ENCODE assay signal across 11 cellular contexts in genomic region chr5:146825033-146825432, GRCh38. TPM values are rescaled to one million over a fixed set of nuclear protein-coding genes. Genes with fewer than 3 reads are reported as not detected.
A peak's percentile ranks its signal among the peaks of the same experiment; 100 is the strongest.
DNase-seq lines count a peak whose midpoint lies in the region; ATAC-seq, FAIRE-seq and TF ChIP-seq lines count a peak whose summit lies in the region.
"Had no signal": no experiment of that assay in that cellular context is flagged by ENCODE, and none has a peak within 500 bp of the region (broad histone marks: within the 10 kb centered on the region; RNA-seq: fewer than 3 reads in every experiment).

No MANE protein-coding gene starts in this region.

- H3K9me3 Mint-ChIP-seq in glutamatergic neuron (ENCODE audit: unreplicated experiment), result peaks cover 2% of the 10 kb centered on the region

- no peaks in the 10 kb centered on the region for H3K36me3 Mint-ChIP-seq in glutamatergic neuron (ENCODE audit: unreplicated experiment)
- H3K36me3 Mint-ChIP-seq: CD4-positive, alpha-beta memory T cell had no signal

- DNase-seq in stimulated activated CD4-positive, alpha-beta T cell treated with anti-CD3 and anti-CD28 coated beads, Interleukin-4, amount 100 ng/mL, for 1 hour, result peak; percentile 2
- no peak for DNase-seq in stimulated activated CD4-positive, alpha-beta T cell treated with anti-CD3 and anti-CD28 coated beads, Interleukin-4, amount 100 ng/mL, for 24 hours
- DNase-seq in UCSD-AML1 (lab: John Stamatoyannopoulos, UW; ENCODE audit: unreplicated experiment) (peak; percentile 20), glutamatergic neuron (no peak), urothelium cell line (ENCODE audit: low spot score) (peak; percentile 36), NOMO-1 treated with DMSO at 0.1 percent for 48 hours (lab: John Stamatoyannopoulos, UW; ENCODE audit: unreplicated experiment) (no peak), GM10266 (ENCODE audit: extremely low spot score) (no peak)
- DNase-seq: activated gamma-delta T cell treated with Interleukin-2 at 50 U/mL for 16 hours had no signal

- H3K4me3 Mint-ChIP-seq in glutamatergic neuron (ENCODE audit: unreplicated experiment), result no peak overlapping the region
- H3K4me3 Mint-ChIP-seq: CD4-positive, alpha-beta memory T cell had no signal

- no peak for ATAC-seq in HG02759 (IDR thresholded peaks at IDR 0.05; ENCODE audit: unreplicated experiment)

- H3K27ac Mint-ChIP-seq in glutamatergic neuron (ENCODE audit: unreplicated experiment), result peak overlapping the region; percentile 28
- H3K27ac Mint-ChIP-seq: CD4-positive, alpha-beta memory T cell had no signal

- no peak for TF ChIP-seq CTCF in glutamatergic neuron (IDR thresholded peaks at IDR 0.05; ENCODE audit: partially characterized antibody, unreplicated experiment)
- TF ChIP-seq CTCF in GM10266 (IDR thresholded peaks at IDR 0.05; ENCODE audit: control insufficient read depth, insufficient read depth, low read depth, missing control alignments), result no peak

- H3K27me3 Mint-ChIP-seq in glutamatergic neuron (ENCODE audit: unreplicated experiment), result no peaks in the 10 kb centered on the region
- H3K27me3 Mint-ChIP-seq: CD4-positive, alpha-beta memory T cell had no signal

- H3K4me1 Mint-ChIP-seq in glutamatergic neuron (ENCODE audit: low read depth, unreplicated experiment), result peaks cover 37% of the 10 kb centered on the region

- no peak for FAIRE-seq in urothelium cell line (lab: Jason Lieb, UNC)

RNA-seq across cellular contexts. Expression of gene PPP2R2B, which starts 53.5 kb away (rescaled TPM):
- 11.4 TPM for total RNA-seq in glutamatergic neuron (ENCODE audit: unreplicated experiment)
- total RNA-seq: PC-9 had no signal

Comparison
In these comparisons a context has a peak if more than half of its experiments do, and no peak if none do; other contexts are left out.
1. DNase-seq: peak in stimulated activated CD4-positive, alpha-beta T cell treated with anti-CD3 and anti-CD28 coated beads, Interleukin-4, amount 100 ng/mL, for 1 hour (single experiment), UCSD-AML1 (single experiment) and urothelium cell line (single experiment); none in stimulated activated CD4-positive, alpha-beta T cell treated with anti-CD3 and anti-CD28 coated beads, Interleukin-4, amount 100 ng/mL, for 24 hours (single experiment), glutamatergic neuron (single experiment), NOMO-1 treated with DMSO at 0.1 percent for 48 hours (single experiment) and GM10266 (single experiment).